ENCODE assay signal across 8 cellular contexts in genomic region chr9:129026442-129027223, GRCh38. TPM values are rescaled to one million over a fixed set of nuclear protein-coding genes. Genes with fewer than 3 reads are reported as not detected.
DNase-seq lines count a peak whose midpoint lies in the region; ATAC-seq, FAIRE-seq and TF ChIP-seq lines count a peak whose summit lies in the region.

No MANE protein-coding gene starts in this region.

- no peak for DNase-seq in CD8-positive, alpha-beta memory T cell
- DNase-seq in K562 (ENCODE audit: extremely low read depth in 1 of 4, low spot score in 3 of 4) (peak in 2 of 4 experiments; percentile 29 to 55), medulla oblongata (ENCODE audit: extremely low spot score) (peak; percentile 34), upper lobe of right lung (no peak), glomerular visceral epithelial cell (ENCODE audit: extremely low spot score) (no peak), NCI-H345 (lab: John Stamatoyannopoulos, UW) (no peak)

- TSS peak; percentile 68 for BruUV-seq in K562 (replicated peaks; lab: Mats Ljungman, UMichigan)

- in situ Hi-C loops in K562 (cut with MboI), result no loop called here

- peak overlapping the region; percentile 40 for H3K27ac ChIP-seq in CD8-positive, alpha-beta memory T cell (ENCODE audit: low read depth, low read length)
- peak overlapping the region; percentile 46; the same call in 1 of the 2 replicates for H3K27ac ChIP-seq in KMS-11
- H3K27ac ChIP-seq in K562 (ENCODE audit: extremely low read depth, low read depth, low read length), result peak overlapping the region; percentile 68
- peak overlapping the region; percentile 73 for H3K27ac ChIP-seq in upper lobe of right lung

- no peaks in the 10 kb centered on the region for H3K9me3 ChIP-seq in CD8-positive, alpha-beta memory T cell (ENCODE audit: low read length)
- H3K9me3 ChIP-seq in K562 (replicated peaks; ENCODE audit: control insufficient read depth, insufficient read depth, low read depth, low read length) (no peaks in the 10 kb centered on the region), upper lobe of right lung (no peaks in the 10 kb centered on the region)

- H3K36me3 Mint-ChIP-seq in CD8-positive, alpha-beta memory T cell, result peaks cover 0 to 7% (median 4%) of the 10 kb centered on the region in 3 donors

- TF ChIP-seq RAD21 in K562 (CRISPR knock-in tag; conservative IDR thresholded peaks at IDR 0.05 in 1 of 2, IDR thresholded peaks at IDR 0.05 in 1 of 2), result no peak

- intact Hi-C loops in K562 (cut with micrococcal nuclease) (loop anchor here (5.0 kb wide), 1 partner anchor 86 kb away; the partner anchor contains the start of genes CRAT and PTPA), upper lobe of right lung (cut with DNase I) (no loop called here)

- no peak for TF ChIP-seq EP300 in K562 (IDR thresholded peaks at IDR 0.05; ENCODE audit: low read length)

- CTCF ChIA-PET in CD8-positive, alpha-beta memory T cell (lab: Charles Lee), result no interaction called here
- CTCF ChIA-PET in K562 (lab: Yijun Ruan, JAX; ENCODE audit: low intra/inter-chr PET ratio), result no interaction called here

- no peaks in the 10 kb centered on the region for H3K9me3 Mint-ChIP-seq in CD8-positive, alpha-beta memory T cell

- peaks cover 24 to 37% (median 26%) of the 10 kb centered on the region in 3 donors for H3K4me1 Mint-ChIP-seq in CD8-positive, alpha-beta memory T cell

- H4K20me1 ChIP-seq in KMS-11 (ENCODE audit: insufficient read depth), result no peaks in the 10 kb centered on the region
- no peaks in the 10 kb centered on the region for H4K20me1 ChIP-seq in K562 (replicated peaks; ENCODE audit: control insufficient read depth, insufficient read depth, low read length)

- FAIRE-seq in K562 (lab: Jason Lieb, UNC), result no peak

- no peaks in the 10 kb centered on the region for H3K36me3 ChIP-seq in CD8-positive, alpha-beta memory T cell (ENCODE audit: insufficient read depth, low read length)
- no peaks in the 10 kb centered on the region for H3K36me3 ChIP-seq in KMS-11 (ENCODE audit: insufficient read depth)
- H3K36me3 ChIP-seq in K562 (ENCODE audit: control insufficient read depth, insufficient read depth, low read length), result peaks cover 12% of the 10 kb centered on the region; the same call in 1 of the 3 replicates
- H3K36me3 ChIP-seq in upper lobe of right lung, result no peaks in the 10 kb centered on the region

- TF ChIP-seq POLR2A in K562 (conservative IDR thresholded peaks at IDR 0.05), result no peak

- H3K27ac Mint-ChIP-seq in CD8-positive, alpha-beta memory T cell, result peak overlapping the region in 7 of 8 donors; percentile 28 to 92 (median 79)

- H3K27me3 ChIP-seq in CD8-positive, alpha-beta memory T cell (ENCODE audit: insufficient read depth, low read length, poor library complexity, severe bottlenecking), result no peaks in the 10 kb centered on the region
- H3K27me3 ChIP-seq in KMS-11 (ENCODE audit: insufficient read depth, low read depth) (no peaks in the 10 kb centered on the region), K562 (ENCODE audit: control insufficient read depth in 2 of 2, insufficient read depth in 2 of 2, low read length in 2 of 2) (no peaks in the 10 kb centered on the region), upper lobe of right lung (no peaks in the 10 kb centered on the region)

- peak overlapping the region; percentile 80 to 86 (median 84) for H3K4me3 Mint-ChIP-seq in CD8-positive, alpha-beta memory T cell

- H3K4me2 ChIP-seq in KMS-11 (peak overlapping the region; percentile 98), K562 (ENCODE audit: insufficient read depth, low read length) (peak overlapping the region; percentile 89)

- H3K9ac ChIP-seq in KMS-11 (peak overlapping the region; percentile 58; the same call in 1 of the 2 replicates), K562 (ENCODE audit: insufficient read depth in 1 of 2, low read depth in 2 of 2, low read length in 2 of 2) (peak overlapping the region; percentile 64 to 99)

- H3K4me3 ChIP-seq in CD8-positive, alpha-beta memory T cell (ENCODE audit: low read length), result peak overlapping the region; percentile 44
- no peak overlapping the region for H3K4me3 ChIP-seq in KMS-11 (IDR thresholded peaks at IDR 0.05; ENCODE audit: insufficient read depth, low read depth, low read length)
- H3K4me3 ChIP-seq in K562, result peak overlapping the region; percentile 56
- H3K4me3 ChIP-seq in upper lobe of right lung, result peak overlapping the region; percentile 83

- peaks cover 16% of the 10 kb centered on the region for H3K4me1 ChIP-seq in CD8-positive, alpha-beta memory T cell (ENCODE audit: insufficient read depth, low read length)
- H3K4me1 ChIP-seq in KMS-11 (ENCODE audit: low read depth, poor library complexity, severe bottlenecking) (peaks cover 57% of the 10 kb centered on the region), K562 (replicated peaks in 1 of 2; ENCODE audit: control insufficient read depth in 2 of 2, insufficient read depth in 2 of 2, low read length in 2 of 2) (peaks cover 50 to 77% of the 10 kb centered on the region in 2 experiments), upper lobe of right lung (peaks cover 21% of the 10 kb centered on the region)

- H3K79me2 ChIP-seq in KMS-11 (ENCODE audit: insufficient read depth, low read depth) (peaks cover 56% of the 10 kb centered on the region), K562 (ENCODE audit: control insufficient read depth, insufficient read depth, low read length) (peaks cover 57% of the 10 kb centered on the region)

- ATAC-seq in K562, result peak; percentile 8
- ATAC-seq in upper lobe of right lung, result peak; percentile 1
- no peak for ATAC-seq in GM19328 (IDR thresholded peaks at IDR 0.05; ENCODE audit: unreplicated experiment)

- H3K27me3 Mint-ChIP-seq in CD8-positive, alpha-beta memory T cell, result no peaks in the 10 kb centered on the region

- POLR2A ChIA-PET in CD8-positive, alpha-beta memory T cell (lab: Charles Lee), result interaction anchor here (1.0 to 2.1 kb wide), 2 partner anchors 9 to 54 kb away, joined by 3 to 6 read pairs; partner anchors contain the start of gene DOLPP1
- POLR2A ChIA-PET in K562 (lab: Yijun Ruan, JAX), result no interaction called here

- TF ChIP-seq CTCF in KMS-11 (conservative IDR thresholded peaks at IDR 0.05; ENCODE audit: low read depth, low read length), result no peak
- TF ChIP-seq CTCF in K562 (IDR thresholded peaks at IDR 0.05 in 2 of 3, conservative IDR thresholded peaks at IDR 0.05 in 1 of 3; ENCODE audit: insufficient read depth in 2 of 3, low read depth in 1 of 3, low read length in 3 of 3), result no peak
- TF ChIP-seq CTCF in upper lobe of right lung (IDR thresholded peaks at IDR 0.05), result no peak

- WGBS in K562 (ENCODE audit: insufficient coverage, low coverage, missing lambda C conversion rate), result 20% methylated on average over 16 of the region's 17 CpGs

- peaks cover 8% of the 10 kb centered on the region for H3K9me1 ChIP-seq in K562 (ENCODE audit: control insufficient read depth, insufficient read depth, low read length)

- H2AFZ ChIP-seq in KMS-11 (ENCODE audit: low read depth) (no peak overlapping the region), K562 (ENCODE audit: low read depth, low read length) (no peak overlapping the region)

RNA-seq across cellular contexts. Expression of gene SH3GLB2, which starts 1.5 kb away (rescaled TPM):
- 10 to 100 TPM; 55.0 to 58.3 TPM for total RNA-seq in CD8-positive, alpha-beta memory T cell
- polyA plus RNA-seq in CD8-positive, alpha-beta memory T cell, result 36.2 TPM
- 56.9 and 171 TPM in 2 replicates for total RNA-seq in K562 (2011; cell fraction: chromatin; rRNA removed; ENCODE audit: low replicate concordance)
- total RNA-seq in K562 (2011; cell fraction: nucleolus; rRNA removed), result 132 and 142 TPM in 2 replicates
- 83.5 and 91.6 TPM in 2 replicates for total RNA-seq in K562 (2011; cell fraction: nucleoplasm; rRNA removed)
- 58.8 and 72.7 TPM in 2 replicates for total RNA-seq in K562 (2014; rRNA removed)
- 17.3 and 23.0 TPM in 2 replicates for total RNA-seq in K562 (2014; rRNA removed; fragmentation: Illumina TruSeq; extraction: Trizol)
- total RNA-seq in K562 (2015; rRNA removed; fragmentation: Illumina TruSeq; extraction: Trizol), result 35.2 and 35.9 TPM in 2 replicates
- total RNA-seq in K562 (2021), result 88.4 and 90.2 TPM in 2 replicates
- 60.6 and 64.2 TPM in 2 replicates for polyA plus RNA-seq in K562 (2011; rRNA removed)
- polyA plus RNA-seq in K562 (2011; cell fraction: cytosol; rRNA removed), result 57.8 and 99.1 TPM in 2 replicates
- 381 and 681 TPM in 2 replicates for polyA plus RNA-seq in K562 (2011; cell fraction: nucleus; rRNA removed)
- polyA plus RNA-seq in K562 (2012), result 72.8 and 106 TPM in 2 replicates
- polyA plus RNA-seq in K562 (2014; fragmentation: Illumina TruSeq; extraction: Trizol), result 63.3 and 68.6 TPM in 2 replicates
- polyA plus RNA-seq in K562 (2014; fragmentation: Nextera tagmentation; extraction: Ambion mirVana), result under 1 TPM; 0.20 to 0.98 TPM
- polyA plus RNA-seq in K562 (2014; rRNA removed), result 118 and 124 TPM in 2 replicates
- 7.6 and 15.5 TPM in 2 replicates for polyA minus RNA-seq in K562 (2011; rRNA and poly(A)+ RNA removed)
- polyA minus RNA-seq in K562 (2011; cell fraction: cytosol; rRNA and poly(A)+ RNA removed), result 24.0 and 25.5 TPM in 2 replicates
- 32.9 and 40.3 TPM in 2 replicates for polyA minus RNA-seq in K562 (2011; cell fraction: nucleus; rRNA and poly(A)+ RNA removed)
- total RNA-seq in upper lobe of right lung, result 88.4 TPM

RNA-seq across cellular contexts. Expression of gene MIGA2, which starts 9.8 kb away (rescaled TPM):
- total RNA-seq in CD8-positive, alpha-beta memory T cell, result 10 to 100 TPM; 35.5 to 38.8 TPM
- polyA plus RNA-seq in CD8-positive, alpha-beta memory T cell, result 13.0 TPM
- total RNA-seq in K562 (2011; cell fraction: chromatin; rRNA removed; ENCODE audit: low replicate concordance), result 92.3 and 308 TPM in 2 replicates
- 215 and 248 TPM in 2 replicates for total RNA-seq in K562 (2011; cell fraction: nucleolus; rRNA removed)
- 114 and 139 TPM in 2 replicates for total RNA-seq in K562 (2011; cell fraction: nucleoplasm; rRNA removed)
- total RNA-seq in K562 (2014; rRNA removed) (25.4 and 30.5 TPM in 2 replicates), K562 (2014; rRNA removed; fragmentation: Illumina TruSeq; extraction: Trizol) (5.3 and 7.3 TPM in 2 replicates), K562 (2015; rRNA removed; fragmentation: Illumina TruSeq; extraction: Trizol) (18.0 and 22.7 TPM in 2 replicates), K562 (2021) (47.6 and 49.4 TPM in 2 replicates), upper lobe of right lung (20.7 TPM)
- polyA plus RNA-seq in K562 (2011; rRNA removed) (19.8 and 37.8 TPM in 2 replicates), K562 (2014; fragmentation: Illumina TruSeq; extraction: Trizol) (15.2 and 25.9 TPM in 2 replicates), K562 (2014; fragmentation: Nextera tagmentation; extraction: Ambion mirVana) (under 1 TPM; 0.15 to 0.77 TPM), K562 (2014; rRNA removed) (51.4 and 54.1 TPM in 2 replicates)
- 19.0 and 25.6 TPM in 2 replicates for polyA plus RNA-seq in K562 (2011; cell fraction: cytosol; rRNA removed)
- 374 and 378 TPM in 2 replicates for polyA plus RNA-seq in K562 (2011; cell fraction: nucleus; rRNA removed)
- polyA plus RNA-seq in K562 (2012), result 25.3 and 34.3 TPM in 2 replicates
- 7.0 and 8.3 TPM in 2 replicates for polyA minus RNA-seq in K562 (2011; rRNA and poly(A)+ RNA removed)
- 10.7 and 12.7 TPM in 2 replicates for polyA minus RNA-seq in K562 (2011; cell fraction: cytosol; rRNA and poly(A)+ RNA removed)
- 52.0 and 76.5 TPM in 2 replicates for polyA minus RNA-seq in K562 (2011; cell fraction: nucleus; rRNA and poly(A)+ RNA removed)

RNA-seq across cellular contexts. Expression of gene DOLPP1, which starts 54.3 kb away (rescaled TPM):
- 10 to 100 TPM; 27.8 to 30.2 TPM for total RNA-seq in CD8-positive, alpha-beta memory T cell
- polyA plus RNA-seq in CD8-positive, alpha-beta memory T cell, result 15.3 TPM
- 25.1 and 61.9 TPM in 2 replicates for total RNA-seq in K562 (2011; cell fraction: chromatin; rRNA removed; ENCODE audit: low replicate concordance)
- 71.3 and 71.4 TPM in 2 replicates for total RNA-seq in K562 (2011; cell fraction: nucleolus; rRNA removed)
- total RNA-seq in K562 (2011; cell fraction: nucleoplasm; rRNA removed), result 60.4 and 62.9 TPM in 2 replicates
- total RNA-seq in K562 (2014; rRNA removed) (25.2 and 28.7 TPM in 2 replicates), K562 (2014; rRNA removed; fragmentation: Illumina TruSeq; extraction: Trizol) (16.1 and 20.1 TPM in 2 replicates), K562 (2015; rRNA removed; fragmentation: Illumina TruSeq; extraction: Trizol) (29.8 and 30.5 TPM in 2 replicates), K562 (2021) (37.5 and 39.8 TPM in 2 replicates), upper lobe of right lung (13.2 TPM)
- polyA plus RNA-seq in K562 (2011; rRNA removed) (33.4 and 36.2 TPM in 2 replicates), K562 (2014; fragmentation: Illumina TruSeq; extraction: Trizol) (34.6 and 38.7 TPM in 2 replicates), K562 (2014; fragmentation: Nextera tagmentation; extraction: Ambion mirVana) (10 to 100 TPM in 1 of 2 experiments, 1 to 10 TPM in 1; 3.0 to 19.2 TPM), K562 (2014; rRNA removed) (36.5 and 40.5 TPM in 2 replicates)
- 45.2 and 65.3 TPM in 2 replicates for polyA plus RNA-seq in K562 (2011; cell fraction: cytosol; rRNA removed)
- 50.0 and 61.6 TPM in 2 replicates for polyA plus RNA-seq in K562 (2011; cell fraction: nucleus; rRNA removed)
- polyA plus RNA-seq in K562 (2012), result 21.4 and 22.1 TPM in 2 replicates
- 19.4 and 20.2 TPM in 2 replicates for polyA minus RNA-seq in K562 (2011; rRNA and poly(A)+ RNA removed)
- 11.6 and 13.9 TPM in 2 replicates for polyA minus RNA-seq in K562 (2011; cell fraction: cytosol; rRNA and poly(A)+ RNA removed)
- 9.4 and 14.6 TPM in 2 replicates for polyA minus RNA-seq in K562 (2011; cell fraction: nucleus; rRNA and poly(A)+ RNA removed)
